11 cellular contexts compared by ENCODE assay signal in genomic region chr16:19595043-19595767, GRCh38. TPM values are rescaled to one million over a fixed set of nuclear protein-coding genes. Genes with fewer than 3 reads are reported as not detected.
DNase-seq lines count a peak whose midpoint lies in the region; ATAC-seq and TF ChIP-seq lines count a peak whose summit lies in the region.
"Had no signal": no experiment of that assay in that cellular context is flagged by ENCODE, and none has a peak within 500 bp of the region (broad histone marks: within the 10 kb centered on the region; RNA-seq: fewer than 3 reads in every experiment).

No MANE protein-coding gene starts in this region.

- H3K79me2 ChIP-seq in PC-9 (ENCODE audit: low read depth) = no peaks in the 10 kb centered on the region

- POLR2A ChIA-PET in PC-9 (lab: Charles Lee; ENCODE audit: unreplicated experiment) = interaction anchor here (0.5 to 1.0 kb wide), 6 partner anchors 11 to 643 kb away, joined by 3 to 6 read pairs (median 4); partner anchors contain the start of gene COQ7

- CTCF ChIA-PET in PC-9 (lab: Charles Lee) = interaction anchor here (0.8 to 2.4 kb wide), 6 partner anchors 12 to 312 kb away, joined by 3 to 23 read pairs (median 6); partner anchors contain the start of gene VPS35L

- H3K9ac ChIP-seq in neuronal stem cell (ENCODE audit: low read depth, low read length, poor library complexity) = no peak overlapping the region

- peak overlapping the region; percentile 70 for H3K23ac ChIP-seq in neuronal stem cell (ENCODE audit: low read depth, low read length, poor library complexity)

- intact Hi-C loops in PC-9 (cut with micrococcal nuclease; ENCODE audit: unreplicated experiment) = no loop called here

- no peaks in the 10 kb centered on the region for H3K27me3 Mint-ChIP-seq in effector memory CD8-positive, alpha-beta T cell
- H3K27me3 Mint-ChIP-seq: activated naive CD8-positive, alpha-beta T cell treated with anti-CD3 and anti-CD28 coated beads for 36 hours had no signal

- no peak overlapping the region for H2BK120ac ChIP-seq in neuronal stem cell (ENCODE audit: low read depth, low read length)

- no peak overlapping the region for H3K14ac ChIP-seq in neuronal stem cell (ENCODE audit: low read length)

- H3K4me1 ChIP-seq in PC-9 (replicated peaks; ENCODE audit: insufficient read depth) (peaks cover 26% of the 10 kb centered on the region), neuronal stem cell (ENCODE audit: control insufficient read depth in 2 of 2, insufficient read depth in 1 of 2, low read depth in 1 of 2, low read length in 2 of 2) (peaks cover 0 to 7% of the 10 kb centered on the region in 2 donors)

- WGBS in neuronal stem cell (ENCODE audit: extremely low coverage in 2 of 2, insufficient read length in 2 of 2, insufficient replicate concordance in 1 of 2), 2 donors = no CpG with 5 or more reads among the region's 19 CpGs

- H2AFZ ChIP-seq in PC-9 (peak overlapping the region; percentile 63), neuronal stem cell (ENCODE audit: low read length) (no peak overlapping the region)

- peak overlapping the region; percentile 18 for H3K4me2 ChIP-seq in PC-9
- no peak overlapping the region for H3K4me2 ChIP-seq in neuronal stem cell (ENCODE audit: insufficient read depth, low read length, poor library complexity, severe bottlenecking)

- BruUV-seq in PC-9 (replicated peaks; lab: Mats Ljungman, UMichigan) = TSS peak; percentile 44

- no peak overlapping the region for H4K91ac ChIP-seq in neuronal stem cell (ENCODE audit: low read depth, low read length, poor library complexity)

- no peaks in the 10 kb centered on the region for H3K79me1 ChIP-seq in neuronal stem cell (ENCODE audit: low read depth, low read length)

- H3K9me3 ChIP-seq in PC-9 (ENCODE audit: insufficient read depth, low read depth) (no peaks in the 10 kb centered on the region), neuronal stem cell (replicated peaks in 1 of 2; ENCODE audit: control insufficient read depth in 2 of 2, insufficient read depth in 1 of 2, low read depth in 1 of 2, low read length in 2 of 2) (no peaks in the 10 kb centered on the region)
- H3K9me3 ChIP-seq: neutrophil had no signal

- no peaks in the 10 kb centered on the region for H4K20me1 ChIP-seq in PC-9 (ENCODE audit: insufficient read depth)

- H3K36me3 ChIP-seq in PC-9 (ENCODE audit: low read depth) (no peaks in the 10 kb centered on the region), neuronal stem cell (replicated peaks in 1 of 2; ENCODE audit: control insufficient read depth in 2 of 2, insufficient read depth in 2 of 2, low read length in 2 of 2) (peaks cover 6 to 55% of the 10 kb centered on the region in 2 donors)

- H3K27me3 ChIP-seq in PC-9 (ENCODE audit: insufficient read depth, low read depth) (no peaks in the 10 kb centered on the region), neuronal stem cell (ENCODE audit: control insufficient read depth in 3 of 3, insufficient read depth in 3 of 3, low read depth in 1 of 3, low read length in 3 of 3) (no peaks in the 10 kb centered on the region)
- H3K27me3 ChIP-seq: neutrophil had no signal

- in situ Hi-C loops in Caki2 (cut with HindIII; ENCODE audit: low pct_unique_long_range_greater_than_20kb, low sequenced_read_pairs) = no loop called here

- no peak overlapping the region for H3K27ac Mint-ChIP-seq in effector memory CD8-positive, alpha-beta T cell
- H3K27ac Mint-ChIP-seq: activated naive CD8-positive, alpha-beta T cell treated with anti-CD3 and anti-CD28 coated beads for 36 hours had no signal

- H3K9me2 ChIP-seq in PC-9 (ENCODE audit: insufficient read depth) = no peaks in the 10 kb centered on the region

- DNase-seq in Caki2 (ENCODE audit: low read depth) (peak; percentile 81), PC-9 (peak; percentile 84 to 90), epithelial cell of esophagus (ENCODE audit: low read depth) (peak; percentile 87), neuronal stem cell (ENCODE audit: low spot score) (no peak)
- DNase-seq in stimulated activated CD4-positive, alpha-beta T cell treated with anti-CD3 and anti-CD28 coated beads, Interleukin-12 subunit alpha, Interleukin-12 subunit beta, amount 100 ng/mL, for 4 hours = no peak
- no peak for DNase-seq in effector memory CD8-positive, alpha-beta T cell
- DNase-seq in stimulated activated CD4-positive, alpha-beta T cell treated with anti-CD3 and anti-CD28 coated beads, Interleukin-4, amount 100 ng/mL, for 4 hours = no peak
- DNase-seq: activated naive CD8-positive, alpha-beta T cell treated with anti-CD3 and anti-CD28 coated beads for 36 hours; DND-41 had no signal

- no peak overlapping the region for H2AK5ac ChIP-seq in neuronal stem cell (ENCODE audit: low read depth, low read length)

- H3K36me3 Mint-ChIP-seq in effector memory CD8-positive, alpha-beta T cell (ENCODE audit: insufficient read depth) = peaks cover 38% of the 10 kb centered on the region

- H2BK5ac ChIP-seq in neuronal stem cell (ENCODE audit: low read length) = peak overlapping the region; percentile 29

- no peak overlapping the region for H4K8ac ChIP-seq in neuronal stem cell (ENCODE audit: low read depth, low read length)

- no peak for TF ChIP-seq CTCF in PC-9 (conservative IDR thresholded peaks at IDR 0.05)
- TF ChIP-seq CTCF in epithelial cell of esophagus (IDR thresholded peaks at IDR 0.05; ENCODE audit: insufficient read depth, low read depth, low read length, missing control alignments) = no peak

- H3F3A ChIP-seq in PC-9 (ENCODE audit: insufficient read depth, low read depth) = peaks cover 13% of the 10 kb centered on the region; the same call in 1 of the 2 replicates

- no peaks in the 10 kb centered on the region for H3K9me3 Mint-ChIP-seq in effector memory CD8-positive, alpha-beta T cell
- H3K9me3 Mint-ChIP-seq: activated naive CD8-positive, alpha-beta T cell treated with anti-CD3 and anti-CD28 coated beads for 36 hours had no signal

- no peak overlapping the region for H2BK15ac ChIP-seq in neuronal stem cell (ENCODE audit: low read length)

- peak overlapping the region; percentile 48 for H3K18ac ChIP-seq in neuronal stem cell (ENCODE audit: low read length)

- H3K27ac ChIP-seq in PC-9 (peak overlapping the region; percentile 23), neuronal stem cell (replicated peaks; ENCODE audit: low read length) (no peak overlapping the region)
- H3K27ac ChIP-seq: neutrophil had no signal

- no peak overlapping the region for H3K4me3 Mint-ChIP-seq in effector memory CD8-positive, alpha-beta T cell
- H3K4me3 Mint-ChIP-seq: activated naive CD8-positive, alpha-beta T cell treated with anti-CD3 and anti-CD28 coated beads for 36 hours had no signal

- ATAC-seq in effector memory CD8-positive, alpha-beta T cell (replicated peaks) = no peak
- ATAC-seq in HG03039 (IDR thresholded peaks at IDR 0.05; ENCODE audit: unreplicated experiment) = no peak

- H3K4me3 ChIP-seq in PC-9 (no peak overlapping the region), epithelial cell of esophagus (ENCODE audit: low read length) (no peak overlapping the region), neuronal stem cell (ENCODE audit: low read length in 2 of 2) (no peak overlapping the region)

- no peak overlapping the region for H3K4ac ChIP-seq in neuronal stem cell (ENCODE audit: low read length)

- peaks cover 0 to 5% of the 10 kb centered on the region in 2 donors for H3K4me1 Mint-ChIP-seq in effector memory CD8-positive, alpha-beta T cell (ENCODE audit: low read depth in 2 of 2)
- H3K4me1 Mint-ChIP-seq: activated naive CD8-positive, alpha-beta T cell treated with anti-CD3 and anti-CD28 coated beads for 36 hours had no signal

- no peak overlapping the region for H2BK12ac ChIP-seq in neuronal stem cell (ENCODE audit: low read length)

RNA-seq across cellular contexts. Expression of gene VPS35L, which starts 39.7 kb away (rescaled TPM):
- 16.3 and 20.7 TPM in 2 replicates for total RNA-seq in Caki2 (2014; rRNA removed; shearing (Covaris generic); ENCODE audit: low replicate concordance)
- 11.7 and 12.1 TPM in 2 replicates for total RNA-seq in PC-9 (2021)
- polyA plus RNA-seq in neuronal stem cell (2013, experiment 1 of 2) = 32.2 TPM
- polyA plus RNA-seq in neuronal stem cell (2013, experiment 2 of 2) = 36.3 TPM

Comparison
In these comparisons a context has a peak if more than half of its experiments do, and no peak if none do; other contexts are left out.
1. DNase-seq: peak in Caki2 (single experiment), PC-9 (2 of 2) and epithelial cell of esophagus (single experiment); none in neuronal stem cell (single experiment), stimulated activated CD4-positive, alpha-beta T cell treated with anti-CD3 and anti-CD28 coated beads, Interleukin-12 subunit alpha, Interleukin-12 subunit beta, amount 100 ng/mL, for 4 hours (single experiment), effector memory CD8-positive, alpha-beta T cell (0 of 3) and stimulated activated CD4-positive, alpha-beta T cell treated with anti-CD3 and anti-CD28 coated beads, Interleukin-4, amount 100 ng/mL, for 4 hours (0 of 2).